1 cellular context compared by ENCODE assay signal in genomic region chr18:75208055-75208835, GRCh38.
TF ChIP-seq lines count a peak whose summit lies in the region.

No MANE protein-coding gene starts in this region.

TF ChIP-seq in HepG2, 621 proteins besides CTCF, POLR2A, EP300 and RAD21 (continued from another document):
- TF ChIP-seq, protein P1, sequence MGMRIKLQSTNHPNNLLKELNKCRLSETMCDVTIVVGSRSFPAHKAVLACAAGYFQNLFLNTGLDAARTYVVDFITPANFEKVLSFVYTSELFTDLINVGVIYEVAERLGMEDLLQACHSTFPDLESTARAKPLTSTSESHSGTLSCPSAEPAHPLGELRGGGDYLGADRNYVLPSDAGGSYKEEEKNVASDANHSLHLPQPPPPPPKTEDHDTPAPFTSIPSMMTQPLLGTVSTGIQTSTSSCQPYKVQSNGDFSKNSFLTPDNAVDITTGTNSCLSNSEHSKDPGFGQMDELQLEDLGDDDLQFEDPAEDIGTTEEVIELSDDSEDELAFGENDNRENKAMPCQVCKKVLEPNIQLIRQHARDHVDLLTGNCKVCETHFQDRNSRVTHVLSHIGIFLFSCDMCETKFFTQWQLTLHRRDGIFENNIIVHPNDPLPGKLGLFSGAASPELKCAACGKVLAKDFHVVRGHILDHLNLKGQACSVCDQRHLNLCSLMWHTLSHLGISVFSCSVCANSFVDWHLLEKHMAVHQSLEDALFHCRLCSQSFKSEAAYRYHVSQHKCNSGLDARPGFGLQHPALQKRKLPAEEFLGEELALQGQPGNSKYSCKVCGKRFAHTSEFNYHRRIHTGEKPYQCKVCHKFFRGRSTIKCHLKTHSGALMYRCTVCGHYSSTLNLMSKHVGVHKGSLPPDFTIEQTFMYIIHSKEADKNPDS (CRISPR knock-in tag; IDR thresholded peaks at IDR 0.05) = no peak
- TF ChIP-seq KMT2B (CRISPR knock-in tag; IDR thresholded peaks at IDR 0.05) = peak; percentile 50
- TF ChIP-seq ZNF790 (CRISPR knock-in tag; IDR thresholded peaks at IDR 0.05; ENCODE audit: borderline replicate concordance) = no peak
- TF ChIP-seq REL (CRISPR knock-in tag; conservative IDR thresholded peaks at IDR 0.05) = 0 out of 2 replicates have a peak, but pooled peaks have one; percentile 45
- 0 out of 2 replicates have a peak, but pooled peaks have one; percentile 21 for TF ChIP-seq ZNF317 (CRISPR knock-in tag; IDR thresholded peaks at IDR 0.05)
- TF ChIP-seq ZNF619 (CRISPR knock-in tag; IDR thresholded peaks at IDR 0.05) = no peak
- peak; percentile 38; the same call in 1 of the 2 replicates for TF ChIP-seq NRL (CRISPR knock-in tag; IDR thresholded peaks at IDR 0.05; ENCODE audit: borderline replicate concordance)
- peak; percentile 63; the same call in 1 of the 2 replicates for TF ChIP-seq ZNF546 (CRISPR knock-in tag; conservative IDR thresholded peaks at IDR 0.05)
- TF ChIP-seq ARHGAP35 (CRISPR knock-in tag; IDR thresholded peaks at IDR 0.05; ENCODE audit: borderline replicate concordance) = 0 out of 2 replicates have a peak, but pooled peaks have one; percentile 30
- no peak for TF ChIP-seq RFX3 (CRISPR knock-in tag; IDR thresholded peaks at IDR 0.05)
